In the genomic region with DNA sequence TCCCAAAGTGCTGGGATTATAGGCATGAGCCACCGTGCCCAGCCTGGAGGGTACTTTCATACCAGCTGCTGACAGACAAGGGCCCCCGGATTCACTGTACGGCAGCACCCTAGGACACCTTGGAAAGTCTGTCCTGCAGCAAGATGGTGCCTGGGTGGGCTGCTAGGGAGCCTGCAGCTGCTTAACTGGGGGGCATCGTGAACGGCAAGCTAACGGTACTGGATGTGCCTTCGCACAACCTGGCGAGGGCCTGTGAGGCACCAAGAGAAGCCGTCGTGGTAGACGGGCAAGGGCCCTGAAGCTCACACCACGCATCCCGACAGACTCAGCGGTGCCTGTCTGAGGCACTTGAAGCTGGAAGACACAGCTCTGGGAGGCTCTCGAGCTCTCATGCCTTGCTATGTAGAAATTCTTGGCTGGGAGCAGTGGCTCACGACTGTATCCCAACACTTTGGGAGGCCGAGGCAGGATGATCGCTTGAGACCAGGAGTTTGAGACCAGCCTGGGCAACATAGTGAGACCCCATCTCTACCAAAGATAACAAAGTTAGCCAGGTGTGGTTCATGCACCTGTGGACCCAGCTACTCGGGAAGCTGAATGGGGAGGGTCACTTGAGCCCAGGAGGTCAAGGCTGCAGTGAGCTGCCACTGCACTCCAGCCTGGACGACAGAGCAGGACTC, we compare ENCODE assay signal across 17 cellular contexts.
"Had no signal": no experiment of that assay in that cellular context is flagged by ENCODE, and none has a peak within 500 bp of the region (broad histone marks: within the 10 kb centered on the region; RNA-seq: fewer than 3 reads in every experiment).

No MANE protein-coding gene starts in this region.

- H3K27me3 ChIP-seq: esophagus muscularis mucosa, gastroesophageal sphincter, tibial nerve had no signal

- H3K27me3 Mint-ChIP-seq: activated naive CD8-positive, alpha-beta T cell; dendritic cell treated with granulocyte-macrophage colony-stimulating factor and Interleukin-4, amounts not matched to agents 40 ng/mL and 50 ng/mL, for 4 days; progenitor cell of endocrine pancreas; stimulated activated naive CD8-positive, alpha-beta T cell treated with anti-CD3 and anti-CD28 coated beads, Interleukin-15, Interleukin-2, amounts not matched to agents 100 ng/mL and 50 ng/mL, for 24 hours had no signal

- H3K27ac Mint-ChIP-seq: activated naive CD8-positive, alpha-beta T cell; immature natural killer cell; nephron progenitor cell; progenitor cell of endocrine pancreas; stimulated activated naive CD8-positive, alpha-beta T cell treated with anti-CD3 and anti-CD28 coated beads, Interleukin-15, Interleukin-2, amounts not matched to agents 100 ng/mL and 50 ng/mL, for 24 hours had no signal

- ATAC-seq: gastroesophageal sphincter, lower lobe of right lung had no signal

- H3K4me3 Mint-ChIP-seq: activated naive CD8-positive, alpha-beta T cell; dendritic cell treated with granulocyte-macrophage colony-stimulating factor and Interleukin-4, amounts not matched to agents 40 ng/mL and 50 ng/mL, for 4 days; nephron progenitor cell; stimulated activated naive CD8-positive, alpha-beta T cell treated with anti-CD3 and anti-CD28 coated beads, Interleukin-15, Interleukin-2, amounts not matched to agents 100 ng/mL and 50 ng/mL, for 24 hours had no signal

- H3K9me3 Mint-ChIP-seq: dendritic cell treated with granulocyte-macrophage colony-stimulating factor and Interleukin-4, amounts not matched to agents 40 ng/mL and 50 ng/mL, for 4 days; immature natural killer cell; nephron progenitor cell; stimulated activated naive CD8-positive, alpha-beta T cell treated with anti-CD3 and anti-CD28 coated beads, Interleukin-15, Interleukin-2, amounts not matched to agents 100 ng/mL and 50 ng/mL, for 24 hours had no signal

- H3K27ac ChIP-seq: esophagus muscularis mucosa, gastroesophageal sphincter, lower lobe of right lung, skin epidermis, tibial nerve, WERI-Rb-1 had no signal

- H3K4me1 ChIP-seq: esophagus muscularis mucosa, gastroesophageal sphincter, lower lobe of right lung, tibial nerve had no signal

- H3K4me3 ChIP-seq: esophagus muscularis mucosa, gastroesophageal sphincter, lower lobe of right lung, skin epidermis, tibial nerve had no signal

- DNase-seq: activated CD4-positive, alpha-beta T cell treated with anti-CD3 and anti-CD28 coated beads, Interleukin-2, amount 50 U/mL, for 4 hours; effector CD8-positive, alpha-beta T cell; immature natural killer cell; lower lobe of right lung; nephron progenitor cell; occipital lobe; SW 1271; T-helper 2 cell; WERI-Rb-1 had no signal

- H3K9me3 ChIP-seq: esophagus muscularis mucosa, gastroesophageal sphincter, lower lobe of right lung, tibial nerve had no signal
